18 cellular contexts compared by ENCODE assay signal in genomic region chr14:91012050-91012449, GRCh38.
DNase-seq lines count a peak whose midpoint lies in the region; ATAC-seq lines count a peak whose summit lies in the region.
"Had no signal": no experiment of that assay in that cellular context is flagged by ENCODE, and none has a peak within 500 bp of the region (broad histone marks: within the 10 kb centered on the region; RNA-seq: fewer than 3 reads in every experiment).

No MANE protein-coding gene starts in this region.

- H3K27me3 Mint-ChIP-seq in activated naive CD4-positive, alpha-beta T cell treated with anti-CD3 and anti-CD28 coated beads, Interleukin-2, amount 10 ng/mL, durations not matched to agents 7 days and 5 days, result no peaks in the 10 kb centered on the region
- H3K27me3 Mint-ChIP-seq: CD4-positive, alpha-beta memory T cell had no signal

- H3K4me1 ChIP-seq in adipocyte (ENCODE audit: control insufficient read depth, insufficient read depth, low read length) (peaks cover 20% of the 10 kb centered on the region), muscle layer of colon (ENCODE audit: insufficient read depth, low read length) (peaks cover 63% of the 10 kb centered on the region), subcutaneous abdominal adipose tissue (ENCODE audit: control insufficient read depth in 5 of 5, insufficient read depth in 5 of 5, low read length in 5 of 5) (peaks cover 0 to 19% (median 7%) of the 10 kb centered on the region in 5 donors)

- H3K9me3 Mint-ChIP-seq in activated naive CD4-positive, alpha-beta T cell treated with anti-CD3 and anti-CD28 coated beads, Interleukin-2, amount 10 ng/mL, durations not matched to agents 7 days and 5 days, result no peaks in the 10 kb centered on the region

- no peak overlapping the region for H3K27ac Mint-ChIP-seq in activated naive CD4-positive, alpha-beta T cell treated with anti-CD3 and anti-CD28 coated beads, Interleukin-2, amount 10 ng/mL, durations not matched to agents 7 days and 5 days
- H3K27ac Mint-ChIP-seq: CD4-positive, alpha-beta memory T cell had no signal

- H3K27ac ChIP-seq in muscle layer of colon (ENCODE audit: low read depth, low read length) (peak overlapping the region; percentile 76), subcutaneous abdominal adipose tissue (ENCODE audit: low read depth, low read length) (no peak overlapping the region)
- H3K27ac ChIP-seq: Peyer's patch had no signal

- H3K4me3 ChIP-seq in adipocyte (ENCODE audit: low read length) (peak overlapping the region; percentile 66), muscle layer of colon (ENCODE audit: low read depth in 1 of 2, low read length in 2 of 2) (peak overlapping the region in 1 of 2 donors; percentile 30), subcutaneous abdominal adipose tissue (ENCODE audit: low read depth in 1 of 5, low read length in 5 of 5) (peak overlapping the region in 3 of 5 donors; percentile 1 to 50 (median 5))
- H3K4me3 ChIP-seq: HAP-1, Peyer's patch had no signal

- no peaks in the 10 kb centered on the region for H3K27me3 ChIP-seq in adipocyte (replicated peaks; ENCODE audit: control insufficient read depth, insufficient read depth, low read length)
- no peaks in the 10 kb centered on the region for H3K27me3 ChIP-seq in muscle layer of colon (ENCODE audit: control insufficient read depth in 1 of 2, insufficient read depth in 2 of 2, low read length in 2 of 2)
- H3K27me3 ChIP-seq in subcutaneous abdominal adipose tissue (ENCODE audit: control insufficient read depth in 5 of 5, insufficient read depth in 4 of 5, low read length in 5 of 5), result no peaks in the 10 kb centered on the region
- H3K27me3 ChIP-seq: Peyer's patch had no signal

- H3K4me3 Mint-ChIP-seq in activated naive CD4-positive, alpha-beta T cell treated with anti-CD3 and anti-CD28 coated beads, Interleukin-2, amount 10 ng/mL, durations not matched to agents 7 days and 5 days, result no peak overlapping the region

- H3K36me3 Mint-ChIP-seq in activated naive CD4-positive, alpha-beta T cell treated with anti-CD3 and anti-CD28 coated beads, Interleukin-2, amount 10 ng/mL, durations not matched to agents 7 days and 5 days, result peaks cover 21% of the 10 kb centered on the region
- H3K36me3 Mint-ChIP-seq: CD4-positive, alpha-beta memory T cell had no signal

- H3K4me1 Mint-ChIP-seq in activated naive CD4-positive, alpha-beta T cell treated with anti-CD3 and anti-CD28 coated beads, Interleukin-2, amount 10 ng/mL, durations not matched to agents 7 days and 5 days, result peaks cover 49% of the 10 kb centered on the region

- H3K9ac ChIP-seq in adipocyte (ENCODE audit: low read length) (peak overlapping the region; percentile 21), muscle layer of colon (ENCODE audit: low read length) (peak overlapping the region; percentile 37), subcutaneous abdominal adipose tissue (ENCODE audit: low read length in 5 of 5) (no peak overlapping the region)

- H3K36me3 ChIP-seq in adipocyte (ENCODE audit: control insufficient read depth, insufficient read depth, low read length, severe bottlenecking), result no peaks in the 10 kb centered on the region
- H3K36me3 ChIP-seq in muscle layer of colon (ENCODE audit: insufficient read depth, low read length), result no peaks in the 10 kb centered on the region
- H3K36me3 ChIP-seq in subcutaneous abdominal adipose tissue (ENCODE audit: control insufficient read depth in 5 of 5, insufficient read depth in 5 of 5, low read length in 5 of 5), result no peaks in the 10 kb centered on the region
- H3K36me3 ChIP-seq: HAP-1, Peyer's patch had no signal

- peak; percentile 7 for DNase-seq in GM03348 (ENCODE audit: low spot score)
- no peak for DNase-seq in adipocyte (ENCODE audit: low read depth)
- no peak for DNase-seq in activated naive CD4-positive, alpha-beta T cell treated with anti-CD3 and anti-CD28 coated beads, Interleukin-2, amount 10 ng/mL, durations not matched to agents 7 days and 5 days
- no peak for DNase-seq in NCI-H774 (lab: John Stamatoyannopoulos, UW)
- DNase-seq: ACHN; CD4-positive, alpha-beta memory T cell; GF-D8; Kasumi-1; NCI-H1105 treated with DMSO at 0.1 percent for 48 hours; NCI-H187 treated with DMSO at 0.1 percent for 48 hours; NCI-H2171; NCI-H510A; Peyer's patch; Right ventricle myocardium superior had no signal

- no peaks in the 10 kb centered on the region for H3K9me3 ChIP-seq in adipocyte (ENCODE audit: control insufficient read depth, low read length)
- H3K9me3 ChIP-seq in muscle layer of colon (ENCODE audit: low read length), result no peaks in the 10 kb centered on the region
- H3K9me3 ChIP-seq in subcutaneous abdominal adipose tissue (ENCODE audit: control insufficient read depth in 5 of 5, low read length in 5 of 5), result no peaks in the 10 kb centered on the region
- H3K9me3 ChIP-seq: HAP-1, Peyer's patch had no signal

- CTCF ChIA-PET in activated naive CD4-positive, alpha-beta T cell treated with anti-CD3 and anti-CD28 coated beads, Interleukin-2, amount 10 ng/mL, durations not matched to agents 7 days and 5 days (lab: Charles Lee), result interaction anchor here (1.7 kb wide), 1 partner anchor 109 kb away, joined by 4 read pairs; no protein-coding TSS in a partner anchor

- no peak for ATAC-seq in GM18520 (IDR thresholded peaks at IDR 0.05; ENCODE audit: unreplicated experiment)

Comparison
In these comparisons a context has a peak if more than half of its experiments do, and no peak if none do; other contexts are left out.
1. H3K9ac ChIP-seq: peak in adipocyte (single experiment) and muscle layer of colon (single experiment); none in subcutaneous abdominal adipose tissue (0 of 5).